1 cellular context compared by ENCODE assay signal in genomic region chr19:1240925-1241324, GRCh38.
TF ChIP-seq lines count a peak whose summit lies in the region.

No MANE protein-coding gene starts in this region.

TF ChIP-seq in GM23338, 12 proteins besides CTCF, POLR2A, EP300 and RAD21 (continued from another document):
- TF ChIP-seq NANOG (IDR thresholded peaks at IDR 0.05; ENCODE audit: borderline replicate concordance) (no peak), ZNF462 (CRISPR knock-in tag; IDR thresholded peaks at IDR 0.05) (no peak), STAT1 (IDR thresholded peaks at IDR 0.05; ENCODE audit: unreplicated experiment) (no peak), ZNF114 (CRISPR knock-in tag; IDR thresholded peaks at IDR 0.05) (no peak), ZNF331 (CRISPR knock-in tag; IDR thresholded peaks at IDR 0.05; ENCODE audit: low read depth) (no peak), EZH2 (IDR thresholded peaks at IDR 0.05; ENCODE audit: low read depth, unreplicated experiment) (no peak)
